In genomic region chr2:239520811-239521517, GRCh38 we compare ENCODE assay signal across 23 cellular contexts.
"Had no signal": no experiment of that assay in that cellular context is flagged by ENCODE, and none has a peak within 500 bp of the region (broad histone marks: within the 10 kb centered on the region; RNA-seq: fewer than 3 reads in every experiment).

No MANE protein-coding gene starts in this region.

- H3K27me3 ChIP-seq: cardiac muscle cell, foreskin keratinocyte, sigmoid colon, transverse colon had no signal

- H3K4me3 ChIP-seq: cardiac muscle cell, coronary artery, left lung, lung, prostate gland, sigmoid colon, skin epidermis, stomach, thoracic aorta, transverse colon had no signal

- H2AFZ ChIP-seq: parathyroid adenoma had no signal

- DNase-seq: effector CD4-positive, alpha-beta T cell; endodermal cell; erythroblast; foreskin keratinocyte; head of caudate nucleus; hippocampal formation; nucleus accumbens; retina; sigmoid colon; stimulated activated CD4-positive, alpha-beta T cell treated with anti-CD3 and anti-CD28 coated beads, Interleukin-12 subunit alpha, Interleukin-12 subunit beta, amount 100 ng/mL, for 4 hours; stimulated activated naive CD4-positive, alpha-beta T cell; stomach; substantia nigra; transverse colon had no signal

- H3K9ac ChIP-seq: parathyroid adenoma had no signal

- H3K9me3 ChIP-seq: left lung, prostate gland, sigmoid colon, stomach, thoracic aorta, transverse colon had no signal

- H3K36me3 ChIP-seq: cardiac muscle cell, left lung, prostate gland, sigmoid colon, stomach, thoracic aorta, transverse colon had no signal

- H3K79me2 ChIP-seq: parathyroid adenoma had no signal

- ATAC-seq: foreskin keratinocyte; naive thymus-derived CD8-positive, alpha-beta T cell had no signal

- H3K4me1 ChIP-seq: foreskin keratinocyte, left lung, parathyroid adenoma, prostate gland, sigmoid colon, stomach, transverse colon had no signal

- H3K27ac ChIP-seq: cardiac muscle cell, coronary artery, foreskin keratinocyte, left lung, parathyroid adenoma, prostate gland, sigmoid colon, skin epidermis, stomach, thoracic aorta, transverse colon had no signal
